In genomic region chr14:24880689-24881088, GRCh38 we compare ENCODE assay signal across 1 cellular context.
TF ChIP-seq lines count a peak whose summit lies in the region.

No MANE protein-coding gene starts in this region.

TF ChIP-seq in IMR-90, 13 proteins besides CTCF, POLR2A, EP300 and RAD21 (continued from another document):
- TF ChIP-seq USF2 (IDR thresholded peaks at IDR 0.05; ENCODE audit: low read depth, low read length), result no peak
- no peak for TF ChIP-seq SMC3 (IDR thresholded peaks at IDR 0.05; ENCODE audit: low read depth, low read length)
- no peak for TF ChIP-seq BHLHE40 (IDR thresholded peaks at IDR 0.05; ENCODE audit: low read depth, low read length)
